2 cellular contexts compared by ENCODE assay signal in the genomic region with DNA sequence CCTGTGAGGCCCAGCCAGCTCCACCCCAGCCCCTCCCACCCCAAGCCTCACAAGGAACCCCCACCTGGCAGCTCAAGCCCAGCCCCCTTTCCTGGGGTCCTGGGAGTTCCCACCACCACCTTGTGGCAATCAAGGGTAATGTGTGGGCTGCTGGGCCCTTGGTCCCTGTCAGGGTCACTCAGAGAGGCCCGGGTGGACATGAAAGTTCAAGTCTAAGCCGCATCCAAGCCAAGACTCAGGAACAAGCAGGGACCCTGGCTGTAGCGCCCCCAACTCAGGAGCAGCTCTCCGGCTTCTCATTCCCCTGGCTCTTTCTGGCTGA.
TF ChIP-seq lines count a peak whose summit lies in the region.

No MANE protein-coding gene starts in this region.

TF ChIP-seq in HepG2, 621 proteins besides CTCF, POLR2A, EP300 and RAD21:
- TF ChIP-seq, protein P1, sequence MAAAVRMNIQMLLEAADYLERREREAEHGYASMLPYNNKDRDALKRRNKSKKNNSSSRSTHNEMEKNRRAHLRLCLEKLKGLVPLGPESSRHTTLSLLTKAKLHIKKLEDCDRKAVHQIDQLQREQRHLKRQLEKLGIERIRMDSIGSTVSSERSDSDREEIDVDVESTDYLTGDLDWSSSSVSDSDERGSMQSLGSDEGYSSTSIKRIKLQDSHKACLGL (CRISPR knock-in tag; IDR thresholded peaks at IDR 0.05): no peak
- TF ChIP-seq ZNF878 (CRISPR knock-in tag; IDR thresholded peaks at IDR 0.05) (no peak), KDM1A (CRISPR knock-in tag; IDR thresholded peaks at IDR 0.05) (no peak), RAD51 (IDR thresholded peaks at IDR 0.05; ENCODE audit: borderline replicate concordance) (no peak), MLXIP (CRISPR knock-in tag; IDR thresholded peaks at IDR 0.05; ENCODE audit: borderline replicate concordance) (no peak), KLF6 (CRISPR knock-in tag; IDR thresholded peaks at IDR 0.05) (no peak), RFX5 (IDR thresholded peaks at IDR 0.05; ENCODE audit: low read depth, low read length) (no peak), PLSCR1 (CRISPR knock-in tag; IDR thresholded peaks at IDR 0.05; ENCODE audit: borderline replicate concordance) (no peak), GABPA (IDR thresholded peaks at IDR 0.05; ENCODE audit: low read depth, low read length) (no peak), GABPA (CRISPR knock-in tag; IDR thresholded peaks at IDR 0.05; ENCODE audit: low read depth) (no peak), ZNF143 (CRISPR knock-in tag; IDR thresholded peaks at IDR 0.05) (no peak)

TF ChIP-seq in H1, 55 proteins besides CTCF, POLR2A, EP300 and RAD21:
- no peak for TF ChIP-seq CREB1 (IDR thresholded peaks at IDR 0.05)
- no peak for TF ChIP-seq JUN (IDR thresholded peaks at IDR 0.05; ENCODE audit: low read depth, low read length)
- TF ChIP-seq TCF12 (IDR thresholded peaks at IDR 0.05; ENCODE audit: low read depth, low read length): no peak
- no peak for TF ChIP-seq FOSL1 (IDR thresholded peaks at IDR 0.05; ENCODE audit: insufficient read depth, low read depth, low read length)
- TF ChIP-seq, protein P2, sequence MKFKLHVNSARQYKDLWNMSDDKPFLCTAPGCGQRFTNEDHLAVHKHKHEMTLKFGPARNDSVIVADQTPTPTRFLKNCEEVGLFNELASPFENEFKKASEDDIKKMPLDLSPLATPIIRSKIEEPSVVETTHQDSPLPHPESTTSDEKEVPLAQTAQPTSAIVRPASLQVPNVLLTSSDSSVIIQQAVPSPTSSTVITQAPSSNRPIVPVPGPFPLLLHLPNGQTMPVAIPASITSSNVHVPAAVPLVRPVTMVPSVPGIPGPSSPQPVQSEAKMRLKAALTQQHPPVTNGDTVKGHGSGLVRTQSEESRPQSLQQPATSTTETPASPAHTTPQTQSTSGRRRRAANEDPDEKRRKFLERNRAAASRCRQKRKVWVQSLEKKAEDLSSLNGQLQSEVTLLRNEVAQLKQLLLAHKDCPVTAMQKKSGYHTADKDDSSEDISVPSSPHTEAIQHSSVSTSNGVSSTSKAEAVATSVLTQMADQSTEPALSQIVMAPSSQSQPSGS (IDR thresholded peaks at IDR 0.05; ENCODE audit: low read length): no peak
- no peak for TF ChIP-seq SP2 (IDR thresholded peaks at IDR 0.05; ENCODE audit: low read length)
- TF ChIP-seq CEBPB (IDR thresholded peaks at IDR 0.05; ENCODE audit: low read depth, low read length): no peak
- TF ChIP-seq SIX5 (IDR thresholded peaks at IDR 0.05; ENCODE audit: low read depth, low read length): no peak
- TF ChIP-seq RBBP5 (IDR thresholded peaks at IDR 0.05; ENCODE audit: borderline replicate concordance, low read depth, low read length): no peak
- no peak for TF ChIP-seq CBX5 (IDR thresholded peaks at IDR 0.05; ENCODE audit: low read depth, low read length)
